ENCODE assay signal across 13 cellular contexts in the genomic region with DNA sequence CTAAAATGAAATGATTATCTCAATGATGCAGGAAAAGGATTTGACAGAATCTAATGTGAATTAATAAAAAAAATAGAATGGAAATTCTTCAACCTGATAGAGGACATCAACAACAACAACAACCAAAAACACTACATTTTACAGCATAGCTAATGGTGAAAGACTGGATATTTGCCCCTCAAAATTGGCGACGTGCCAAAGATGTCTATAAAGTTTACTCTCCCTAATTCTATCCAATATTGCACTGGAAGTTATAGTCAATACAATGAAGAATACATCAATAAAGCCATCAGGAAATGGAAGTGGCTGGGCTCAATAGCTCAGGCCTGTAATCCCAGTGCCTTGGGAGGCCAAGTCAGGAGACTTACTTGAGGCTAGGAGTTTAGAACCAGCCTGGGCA. TPM values are rescaled to one million over a fixed set of nuclear protein-coding genes. Genes with fewer than 3 reads are reported as not detected.
"Had no signal": no experiment of that assay in that cellular context is flagged by ENCODE, and none has a peak within 500 bp of the region (broad histone marks: within the 10 kb centered on the region; RNA-seq: fewer than 3 reads in every experiment).

No MANE protein-coding gene starts in this region.

RNA-seq across cellular contexts. Expression of gene SFTPA1, which starts 42.0 kb away (rescaled TPM):
- total RNA-seq: activated naive CD4-positive, alpha-beta T cell treated with anti-CD3 and anti-CD28 coated beads for 36 hours; activated naive CD4-positive, alpha-beta T cell treated with anti-CD3 and anti-CD28 coated beads, Interleukin-2, amount 50 U/mL, for 72 hours; activated naive CD8-positive, alpha-beta T cell treated with anti-CD3 and anti-CD28 coated beads for 36 hours; activated naive CD8-positive, alpha-beta T cell treated with anti-CD3 and anti-CD28 coated beads, Interleukin-2, amount 10 ng/mL, durations not matched to agents 7 days and 5 days; activated T-cell treated with anti-CD3 and anti-CD28 coated beads, Interleukin-2, amount 50 U/mL, for 72 hours; activated T-helper 1 cell treated with anti-CD3 and anti-CD28 coated beads, Interleukin-12 subunit alpha, Interleukin-12 subunit beta, Interleukin-2, Interleukin-4 antibody, amounts not matched to agents 30 ng/mL and 10 ng/mL and 1 ng/mL, durations not matched to agents 14 hours and 24 hours and 36 hours; activated T-helper 2 cell treated with anti-CD3 and anti-CD28 coated beads, Interferon-gamma antibody, Interleukin-2, Interleukin-4, amounts not matched to agents 10 μg/mL and 5 μg/mL and 100 μg/mL, durations not matched to agents 14 hours and 24 hours and 36 hours; ascending aorta; astrocyte; breast epithelium; bronchial epithelial cell; cardiac muscle cell; chondrocyte had no signal
- polyA plus RNA-seq: cardiac muscle cell had no signal

RNA-seq across cellular contexts. Expression of gene NUTM2B, which starts 50.3 kb away (rescaled TPM):
- total RNA-seq: astrocyte had no signal
